Comparison of ENCODE assay signal across 22 cellular contexts in the genomic region with DNA sequence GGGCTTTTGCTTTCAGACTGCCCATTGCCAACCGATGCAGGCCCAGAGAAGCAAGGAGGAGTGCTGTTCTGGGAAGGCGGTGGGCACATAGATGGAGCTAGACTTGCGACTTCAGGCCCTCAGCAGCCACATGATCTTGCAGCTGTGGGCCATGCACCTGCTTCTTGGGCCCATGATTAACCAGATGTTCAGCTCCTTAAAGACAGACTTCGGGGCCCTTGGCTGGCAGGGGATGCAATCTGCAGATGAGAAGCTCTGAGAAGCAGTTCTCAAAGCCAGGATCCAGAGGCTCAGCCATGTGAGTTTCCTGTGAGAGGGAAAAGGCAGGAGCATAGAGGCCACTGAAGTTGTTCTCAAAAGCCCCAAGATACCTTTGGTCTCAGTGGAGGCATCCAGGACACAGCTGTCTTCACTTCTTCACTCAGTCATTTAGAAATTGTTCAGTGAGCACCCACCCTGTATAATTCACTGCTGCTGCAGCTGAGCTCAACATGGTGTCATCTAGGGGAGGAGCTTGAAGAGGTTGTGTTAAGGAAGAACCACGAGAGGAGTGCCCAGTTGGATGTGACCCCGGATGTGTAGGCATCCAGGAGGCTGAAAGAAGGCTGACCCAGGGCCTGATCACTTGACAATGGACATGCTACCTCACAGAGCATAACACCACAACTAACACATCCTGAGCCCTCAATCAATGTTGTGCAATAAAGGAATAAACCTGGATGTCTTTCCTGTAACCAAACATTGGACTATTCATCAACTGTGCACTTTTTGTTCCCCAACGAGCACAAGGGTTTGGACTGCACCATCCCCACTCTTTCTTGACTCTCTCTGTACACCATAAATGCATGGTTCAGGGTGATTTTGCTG. TPM values are rescaled to one million over a fixed set of nuclear protein-coding genes. Genes with fewer than 3 reads are reported as not detected.
DNase-seq lines count a peak whose midpoint lies in the region; ATAC-seq, FAIRE-seq and TF ChIP-seq lines count a peak whose summit lies in the region.
"Had no signal": no experiment of that assay in that cellular context is flagged by ENCODE, and none has a peak within 500 bp of the region (broad histone marks: within the 10 kb centered on the region; RNA-seq: fewer than 3 reads in every experiment).

No MANE protein-coding gene starts in this region.

- ATAC-seq in HepG2 (no peak), GM21786 (IDR thresholded peaks at IDR 0.05; ENCODE audit: unreplicated experiment) (no peak), Right ventricle myocardium inferior (no peak)
- peak; percentile 16 for ATAC-seq in stimulated activated effector memory CD8-positive, alpha-beta T cell treated with anti-CD3 and anti-CD28 coated beads, Interleukin-12 subunit alpha, Interleukin-12 subunit beta, amount 100 ng/mL, for 72 hours
- ATAC-seq: GM23338 had no signal

- no peaks in the 10 kb centered on the region for H3K23me2 ChIP-seq in H1 (ENCODE audit: low read depth, low read length)

- H3K23ac ChIP-seq in H1 (ENCODE audit: insufficient read length) = no peak overlapping the region

- H2AFZ ChIP-seq in H1 (ENCODE audit: low read length) = no peak overlapping the region
- no peak overlapping the region for H2AFZ ChIP-seq in HepG2 (ENCODE audit: low read length)
- H2AFZ ChIP-seq: GM23338 had no signal

- no peak for FAIRE-seq in H1 (lab: Jason Lieb, UNC)
- no peak for FAIRE-seq in HepG2 (lab: Jason Lieb, UNC)
- FAIRE-seq: GM12892, H54 had no signal

- intact Hi-C loops in HepG2 (cut with micrococcal nuclease; ENCODE audit: unreplicated experiment) (no loop called here), Right ventricle myocardium inferior (cut with DNase I) (no loop called here)

- H3K27ac ChIP-seq in H1 (ENCODE audit: low read depth, low read length) = no peak overlapping the region
- H3K27ac ChIP-seq in HepG2 (ENCODE audit: extremely low read length, insufficient read depth, low read length) = no peak overlapping the region

- H3K18ac ChIP-seq in H1 (ENCODE audit: extremely low read depth, low read length) = no peak overlapping the region

- H3K56ac ChIP-seq in H1 (replicated peaks; ENCODE audit: insufficient read length, low read depth, low read length) = no peak overlapping the region

- H3K4me2 ChIP-seq in H1 (ENCODE audit: insufficient read depth in 1 of 2, low read depth in 2 of 2, low read length in 2 of 2) (no peak overlapping the region), HepG2 (ENCODE audit: low read depth, low read length) (no peak overlapping the region)
- H3K4me2 ChIP-seq: GM23338 had no signal

- H3K4me1 ChIP-seq in H1 (replicated peaks in 1 of 4; ENCODE audit: control insufficient read depth in 3 of 4, insufficient read depth in 4 of 4, low read length in 3 of 4) (peaks cover 2 to 10% (median 8%) of the 10 kb centered on the region in 4 experiments; a peak in 5 of 7 replicates), HepG2 (ENCODE audit: insufficient read depth, low read length) (no peaks in the 10 kb centered on the region)
- H3K4me1 ChIP-seq: HAP-1 had no signal

- H4K20me1 ChIP-seq in H1 (replicated peaks in 1 of 2; ENCODE audit: control insufficient read depth in 1 of 2, insufficient read depth in 2 of 2, low read length in 2 of 2) (no peaks in the 10 kb centered on the region), HepG2 (ENCODE audit: insufficient read depth, low read length) (no peaks in the 10 kb centered on the region)

- TF ChIP-seq CTCF in H1 (IDR thresholded peaks at IDR 0.05; ENCODE audit: control extremely low read depth in 1 of 3, insufficient read depth in 1 of 3, low read depth in 1 of 3, low read length in 3 of 3) = no peak
- no peak for TF ChIP-seq CTCF in HepG2 (CRISPR knock-in tag; IDR thresholded peaks at IDR 0.05)

- peak overlapping the region; percentile 3; the same call in 1 of the 2 replicates for H2BK20ac ChIP-seq in H1 (ENCODE audit: low read length)

- BruUV-seq in HepG2 (replicated peaks; lab: Mats Ljungman, UMichigan) = no TSS peak

- no peaks in the 10 kb centered on the region for H3K79me2 ChIP-seq in H1 (ENCODE audit: control insufficient read depth in 1 of 2, insufficient read depth in 2 of 2, low read length in 2 of 2)
- H3K79me2 ChIP-seq in HepG2 (ENCODE audit: insufficient read depth, low read length) = no peaks in the 10 kb centered on the region

- H2BK5ac ChIP-seq in H1 (ENCODE audit: low read depth, low read length) = no peak overlapping the region

- H3K9me3 ChIP-seq in H1 (ENCODE audit: insufficient read depth in 2 of 2, low read depth in 1 of 2, low read length in 1 of 2) (no peaks in the 10 kb centered on the region), HepG2 (ENCODE audit: low read length) (no peaks in the 10 kb centered on the region)
- H3K9me3 ChIP-seq: HAP-1 had no signal

- H3K4me3 ChIP-seq in H1 (ENCODE audit: extremely low read depth in 1 of 4, insufficient read depth in 2 of 4, low read depth in 3 of 4, low read length in 4 of 4) = no peak overlapping the region
- no peak overlapping the region for H3K4me3 ChIP-seq in HepG2 (replicated peaks in 1 of 3; ENCODE audit: insufficient read depth in 1 of 3, low read depth in 2 of 3, low read length in 3 of 3)
- H3K4me3 ChIP-seq: GM23338, HAP-1 had no signal

- TF ChIP-seq POLR2A in H1 (IDR thresholded peaks at IDR 0.05; ENCODE audit: control extremely low read depth in 1 of 2, low read depth in 2 of 2, low read length in 2 of 2) = no peak
- no peak for TF ChIP-seq POLR2A in HepG2 (IDR thresholded peaks at IDR 0.05; ENCODE audit: insufficient read depth in 1 of 2, low read depth in 2 of 2, low read length in 2 of 2)

- H4K91ac ChIP-seq in H1 (replicated peaks; ENCODE audit: insufficient read length, low read length) = peak overlapping the region; percentile 44

- no peak overlapping the region for H2BK120ac ChIP-seq in H1 (replicated peaks; ENCODE audit: low read depth, low read length)

- TF ChIP-seq EP300 in H1 (IDR thresholded peaks at IDR 0.05; ENCODE audit: borderline replicate concordance in 1 of 2, low read depth in 2 of 2, low read length in 2 of 2) (no peak), HepG2 (IDR thresholded peaks at IDR 0.05; ENCODE audit: low read depth in 2 of 2, low read length in 2 of 2) (no peak), HepG2 (CRISPR knock-in tag; IDR thresholded peaks at IDR 0.05; ENCODE audit: borderline replicate concordance) (no peak)

- H3K9ac ChIP-seq in H1 (replicated peaks in 1 of 4; ENCODE audit: extremely low read depth in 1 of 4, low read depth in 3 of 4, low read length in 3 of 4) (no peak overlapping the region), HepG2 (ENCODE audit: insufficient read depth, low read depth, low read length) (no peak overlapping the region)

- WGBS in H1 (ENCODE audit: extremely low coverage in 1 of 2, insufficient coverage in 1 of 2, insufficient read length in 1 of 2, insufficient replicate concordance in 2 of 2, low coverage in 1 of 2, low lambda C conversion rate in 2 of 2, missing lambda C conversion rate in 1 of 2), 2 experiments = 91% methylated on average over 7 of the region's 7 CpGs; no CpG with 5 or more reads in 1 of the 2 experiments
- WGBS in HepG2 (ENCODE audit: low lambda C conversion rate) = 21% methylated on average over 4 of the region's 7 CpGs

- no peaks in the 10 kb centered on the region for H3K27me3 ChIP-seq in H1 (replicated peaks in 1 of 4; ENCODE audit: control insufficient read depth in 3 of 4, extremely low read depth in 1 of 4, insufficient read depth in 3 of 4, low read length in 3 of 4)
- peaks cover 0 to 8% of the 10 kb centered on the region in 2 experiments; a peak in 1 of 5 replicates for H3K27me3 ChIP-seq in HepG2 (ENCODE audit: control insufficient read depth in 1 of 2, insufficient read depth in 2 of 2, low read length in 2 of 2)

- no peak for DNase-seq in H1 (ENCODE audit: low read depth in 1 of 2, low spot score in 2 of 2)
- no peak for DNase-seq in HepG2 (ENCODE audit: low spot score)
- DNase-seq in stimulated activated effector memory CD8-positive, alpha-beta T cell treated with anti-CD3 and anti-CD28 coated beads, Interleukin-12 subunit alpha, Interleukin-12 subunit beta, amount 100 ng/mL, for 72 hours (ENCODE audit: low spot score in 2 of 2) = no peak
- no peak for DNase-seq in Right ventricle myocardium inferior (ENCODE audit: missing footprints)
- DNase-seq in cerebellum (ENCODE audit: low spot score) = no peak
- DNase-seq in GM19240 (ENCODE audit: insufficient read length, low spot score) = no peak
- DNase-seq: C1 segment of cervical spinal cord; Calu3; CD4-positive, alpha-beta memory T cell; COR-L47; DMS53; DMS79 treated with DMSO at 0.1 percent for 48 hours; HFFc6 had no signal

- TF ChIP-seq RAD21 in H1 (IDR thresholded peaks at IDR 0.05 in 1 of 2, conservative IDR thresholded peaks at IDR 0.05 in 1 of 2; ENCODE audit: low read depth in 2 of 2, low read length in 2 of 2) = no peak
- TF ChIP-seq RAD21 in HepG2 (CRISPR knock-in tag; IDR thresholded peaks at IDR 0.05) = no peak

- H3K79me1 ChIP-seq in H1 (ENCODE audit: low read depth, low read length) = no peaks in the 10 kb centered on the region

- POLR2A ChIA-PET in H1 (lab: Charles Lee; ENCODE audit: partially characterized antibody) (no interaction called here), HepG2 (lab: Yijun Ruan, JAX) (no interaction called here)

- H3K4ac ChIP-seq in H1 (replicated peaks; ENCODE audit: insufficient read length, low read depth, low read length) = no peak overlapping the region

- H3K14ac ChIP-seq in H1 (ENCODE audit: insufficient read length) = no peak overlapping the region

- no peaks in the 10 kb centered on the region for H3K36me3 Mint-ChIP-seq in stimulated activated effector memory CD8-positive, alpha-beta T cell treated with anti-CD3 and anti-CD28 coated beads, Interleukin-12 subunit alpha, Interleukin-12 subunit beta, amount 100 ng/mL, for 72 hours
- H3K36me3 Mint-ChIP-seq: CD4-positive, alpha-beta memory T cell had no signal

- H2AK5ac ChIP-seq in H1 (ENCODE audit: low read depth, low read length) = no peak overlapping the region

- no peak overlapping the region for H2BK15ac ChIP-seq in H1 (ENCODE audit: low read length)

- H3K4me1 Mint-ChIP-seq in stimulated activated effector memory CD8-positive, alpha-beta T cell treated with anti-CD3 and anti-CD28 coated beads, Interleukin-12 subunit alpha, Interleukin-12 subunit beta, amount 100 ng/mL, for 72 hours = no peaks in the 10 kb centered on the region
- H3K4me1 Mint-ChIP-seq: CD4-positive, alpha-beta memory T cell had no signal

- no peak overlapping the region for H3K27ac Mint-ChIP-seq in stimulated activated effector memory CD8-positive, alpha-beta T cell treated with anti-CD3 and anti-CD28 coated beads, Interleukin-12 subunit alpha, Interleukin-12 subunit beta, amount 100 ng/mL, for 72 hours
- H3K27ac Mint-ChIP-seq: CD4-positive, alpha-beta memory T cell; GM23338; HFFc6 had no signal

- H2BK12ac ChIP-seq in H1 (ENCODE audit: low read depth, low read length) = no peak overlapping the region

- in situ Hi-C loops in HepG2 (cut with HindIII; ENCODE audit: extremely low pct_ligation_motif_present, low pct_unique_long_range_greater_than_20kb) = no loop called here

- CTCF ChIA-PET in H1 (lab: Charles Lee; ENCODE audit: partially characterized antibody) (interaction anchor here (0.6 to 1.0 kb wide), 3 partner anchors 24 to 766 kb away, joined by 3 to 5 read pairs (median 4); no protein-coding TSS in a partner anchor), HepG2 (lab: Yijun Ruan, JAX; ENCODE audit: low intra/inter-chr PET ratio, low total read pairs) (no interaction called here)

- no peak overlapping the region for H4K5ac ChIP-seq in H1 (ENCODE audit: insufficient read length, low read depth, low read length)

- peaks cover 4% of the 10 kb centered on the region for H3K9me3 Mint-ChIP-seq in stimulated activated effector memory CD8-positive, alpha-beta T cell treated with anti-CD3 and anti-CD28 coated beads, Interleukin-12 subunit alpha, Interleukin-12 subunit beta, amount 100 ng/mL, for 72 hours
- H3K9me3 Mint-ChIP-seq: GM23338 had no signal

- no peak overlapping the region for H3K4me3 Mint-ChIP-seq in stimulated activated effector memory CD8-positive, alpha-beta T cell treated with anti-CD3 and anti-CD28 coated beads, Interleukin-12 subunit alpha, Interleukin-12 subunit beta, amount 100 ng/mL, for 72 hours
- H3K4me3 Mint-ChIP-seq: CD4-positive, alpha-beta memory T cell; GM23338; HFFc6 had no signal

- H3K36me3 ChIP-seq in H1 (ENCODE audit: control insufficient read depth in 2 of 4, insufficient read depth in 4 of 4, low read length in 3 of 4) = no peaks in the 10 kb centered on the region
- H3K36me3 ChIP-seq in HepG2 (replicated peaks in 1 of 2; ENCODE audit: control insufficient read depth in 1 of 2, insufficient read depth in 2 of 2, low read length in 2 of 2) = no peaks in the 10 kb centered on the region
- H3K36me3 ChIP-seq: HAP-1 had no signal

- H4K8ac ChIP-seq in H1 (ENCODE audit: extremely low read depth, insufficient read depth, low read length) = no peak overlapping the region; the same call in 1 of the 2 replicates

RNA-seq across cellular contexts. Expression of gene TMEM200C, which starts 44.7 kb away (rescaled TPM):
- total RNA-seq in H1 (2021; fragmentation: NEBNext Ultra II Directional; extraction: Animal tissue kit (Norgen Biotek cat#: 25700)) = 8.3 and 9.6 TPM in 2 replicates
- polyA plus RNA-seq in H1 (2011; rRNA removed) (3.4 and 4.2 TPM in 2 replicates), HepG2 (2011; rRNA removed) (not detected in 2 replicates)
- polyA plus RNA-seq in H1 (2011; cell fraction: cytosol; rRNA removed) = 3.3 TPM
- polyA plus RNA-seq in H1 (2011; cell fraction: nucleus; rRNA removed) = 7.5 TPM
- 2.1 to 4.8 TPM (median 4.5 TPM) in 4 replicates for polyA plus RNA-seq in H1 (2012, experiment 1 of 2)
- 2.1 TPM for polyA plus RNA-seq in H1 (2012, experiment 2 of 2)
- polyA plus RNA-seq in H1 (2013, experiment 1 of 2) = 4.1 TPM
- polyA plus RNA-seq in H1 (2013, experiment 2 of 2) = 4.0 TPM
- 2.8 and 2.9 TPM in 2 replicates for polyA minus RNA-seq in H1 (2011; rRNA and poly(A)+ RNA removed)
- 5.8 TPM for polyA minus RNA-seq in H1 (2011; cell fraction: cytosol; rRNA and poly(A)+ RNA removed)
- 16.9 TPM for polyA minus RNA-seq in H1 (2011; cell fraction: nucleus; rRNA and poly(A)+ RNA removed)
- total RNA-seq in HepG2 (2016; rRNA removed; fragmentation: Illumina TruSeq; extraction: Trizol) (0.04 TPM in 1 of 2 replicates, not detected in the other), Right ventricle myocardium inferior (0.95 TPM), cerebellum (11.7 TPM)
- not detected in 2 replicates for total RNA-seq in HepG2 (2016; cell fraction: cytosol; rRNA removed; fragmentation: Illumina TruSeq; extraction: Trizol; ENCODE audit: low read depth)
- not detected in 2 replicates for total RNA-seq in HepG2 (2016; cell fraction: insoluble cytoplasmic fraction; rRNA removed; fragmentation: Illumina TruSeq; extraction: Trizol)
- total RNA-seq in HepG2 (2016; cell fraction: membrane; rRNA removed; fragmentation: Illumina TruSeq; extraction: Trizol) = not detected in 2 replicates
- not detected in 2 replicates for total RNA-seq in HepG2 (2016; cell fraction: nucleus; rRNA removed; fragmentation: Illumina TruSeq; extraction: Trizol)
- polyA plus RNA-seq in HepG2 (2011; cell fraction: cytosol; rRNA removed) = not detected in 2 replicates
- 0.09 TPM in 1 of 2 replicates, not detected in the other for polyA plus RNA-seq in HepG2 (2011; cell fraction: nucleus; rRNA removed)
- polyA plus RNA-seq in HepG2 (2012) = 0.08 TPM in 1 of 2 replicates, not detected in the other
- not detected in 2 replicates for polyA plus RNA-seq in HepG2 (2016; cell fraction: cytosol; fragmentation: Illumina TruSeq; extraction: Trizol; ENCODE audit: low read depth)
- polyA plus RNA-seq in HepG2 (2016; cell fraction: insoluble cytoplasmic fraction; fragmentation: Illumina TruSeq; extraction: Trizol; ENCODE audit: low read depth) = not detected in 2 replicates
- not detected in 2 replicates for polyA plus RNA-seq in HepG2 (2016; cell fraction: membrane; fragmentation: Illumina TruSeq; extraction: Trizol; ENCODE audit: low read depth)
- not detected in 2 replicates for polyA plus RNA-seq in HepG2 (2016; cell fraction: nucleus; fragmentation: Illumina TruSeq; extraction: Trizol; ENCODE audit: insufficient read depth, low read depth)
- not detected in 2 replicates for polyA minus RNA-seq in HepG2 (2011; rRNA and poly(A)+ RNA removed; ENCODE audit: low replicate concordance)
- polyA minus RNA-seq in HepG2 (2011; cell fraction: cytosol; rRNA and poly(A)+ RNA removed) = not detected in 2 replicates
- 0.12 TPM in 1 of 2 replicates, not detected in the other for polyA minus RNA-seq in HepG2 (2011; cell fraction: nucleus; rRNA and poly(A)+ RNA removed)
- total RNA-seq: A172; A673; Calu3; CD4-positive, alpha-beta memory T cell; G401; HFFc6 had no signal
- polyA plus RNA-seq: BJ; CD4-positive, alpha-beta memory T cell had no signal

Comparison
In these comparisons a context has a peak if more than half of its experiments do, and no peak if none do; other contexts are left out.
1. Of the 41 proteins assayed by ChIP-seq in both HepG2 and H1: peak only in HepG2: CEBPB; only in H1: none; in both: none; in neither: 40.